ENCODE assay signal across 1 cellular context in the genomic region with DNA sequence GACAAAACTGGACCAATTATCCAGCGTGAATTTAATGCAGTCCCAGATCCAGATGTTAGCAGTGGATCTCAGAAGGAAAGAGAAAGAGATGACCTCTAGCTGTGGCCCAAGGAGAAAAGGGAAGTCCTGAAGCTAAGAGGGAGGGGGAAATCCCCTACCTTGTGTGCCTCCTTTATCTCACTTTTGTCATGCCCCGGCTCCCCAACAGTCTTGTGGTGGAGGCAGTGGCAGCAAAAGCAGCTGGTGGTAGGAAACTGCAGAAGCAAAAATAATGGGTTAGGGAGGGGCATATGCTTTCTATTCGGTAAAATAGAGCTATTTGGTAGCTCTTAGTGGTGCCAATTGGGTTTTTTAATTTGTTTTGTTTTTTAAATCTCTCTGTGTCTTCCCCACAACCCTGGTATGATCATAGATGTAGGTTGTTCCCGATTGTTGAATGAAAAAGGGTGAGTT.
TF ChIP-seq lines count a peak whose summit lies in the region.

No MANE protein-coding gene starts in this region.

TF ChIP-seq in H1, 55 proteins besides CTCF, POLR2A, EP300 and RAD21:
- TF ChIP-seq KDM4A (IDR thresholded peaks at IDR 0.05; ENCODE audit: low read depth, low read length, severe bottlenecking) (no peak), TCF12 (IDR thresholded peaks at IDR 0.05; ENCODE audit: low read depth, low read length) (no peak), CHD7 (IDR thresholded peaks at IDR 0.05; ENCODE audit: insufficient replicate concordance, low read length) (no peak), CHD1 (IDR thresholded peaks at IDR 0.05; ENCODE audit: low read depth, low read length) (no peak)
TF ChIP-seq in H1: peak in this region for 0.
